Comparison of ENCODE assay signal across 1 cellular context in the genomic region with DNA sequence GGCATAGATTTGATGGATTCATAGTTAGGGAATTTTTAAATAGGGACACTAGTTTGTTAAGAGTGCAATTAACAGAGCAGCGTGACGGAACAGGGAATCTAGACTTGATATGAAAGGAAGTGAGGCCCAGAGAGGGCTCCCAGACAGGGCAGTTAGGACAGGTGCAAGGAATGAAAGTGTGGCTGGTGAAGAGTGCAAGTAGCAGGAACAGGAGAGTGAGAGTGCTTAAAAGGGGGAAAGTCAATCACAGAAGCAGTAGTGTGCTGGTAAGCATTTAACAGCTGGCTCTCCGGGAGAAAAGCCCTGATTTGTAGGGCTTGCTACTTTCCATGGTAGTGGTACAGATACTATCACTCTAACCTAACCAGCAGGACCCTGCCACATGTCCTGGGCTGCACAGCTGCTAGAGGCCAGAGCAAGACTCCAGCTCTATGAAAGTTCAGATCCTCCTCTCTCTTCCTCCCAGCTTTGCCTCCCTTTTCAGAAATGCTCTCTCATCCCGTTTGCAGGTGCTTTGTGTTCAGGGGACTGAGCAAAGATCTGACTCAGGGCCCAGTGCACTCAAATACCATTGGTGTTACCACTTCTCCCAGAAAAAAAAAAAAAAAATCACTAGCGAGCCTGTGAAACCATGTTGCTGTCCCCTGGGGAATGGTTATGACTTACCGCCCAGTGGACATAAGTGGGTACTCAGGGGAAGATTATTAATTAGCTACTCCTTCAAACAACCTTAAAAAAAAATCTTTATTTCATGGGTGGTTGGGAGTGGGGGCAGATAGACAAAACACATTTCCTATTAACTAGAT.
TF ChIP-seq lines count a peak whose summit lies in the region.

No MANE protein-coding gene starts in this region.

TF ChIP-seq in H1, 55 proteins besides CTCF, POLR2A, EP300 and RAD21:
- TF ChIP-seq BCL11A (IDR thresholded peaks at IDR 0.05; ENCODE audit: low read depth in 2 of 2, low read length in 2 of 2), result no peak
- TF ChIP-seq JUN (IDR thresholded peaks at IDR 0.05; ENCODE audit: low read depth, low read length), result no peak
- no peak for TF ChIP-seq GTF2F1 (IDR thresholded peaks at IDR 0.05; ENCODE audit: borderline replicate concordance, low read depth, low read length)
- TF ChIP-seq SP2 (IDR thresholded peaks at IDR 0.05; ENCODE audit: low read length), result no peak
- TF ChIP-seq CHD1 (IDR thresholded peaks at IDR 0.05; ENCODE audit: low read depth, low read length), result no peak
- no peak for TF ChIP-seq HDAC6 (IDR thresholded peaks at IDR 0.05; ENCODE audit: low read depth, low read length)
- no peak for TF ChIP-seq CTBP2 (IDR thresholded peaks at IDR 0.05; ENCODE audit: borderline replicate concordance, insufficient read depth, insufficient read length, low read length)
- no peak for TF ChIP-seq FOSL1 (IDR thresholded peaks at IDR 0.05; ENCODE audit: insufficient read depth, low read depth, low read length)
- no peak for TF ChIP-seq YY1 (IDR thresholded peaks at IDR 0.05; ENCODE audit: low read depth, low read length)
- TF ChIP-seq ASH2L (IDR thresholded peaks at IDR 0.05; ENCODE audit: low read length), result no peak
- TF ChIP-seq CBX5 (IDR thresholded peaks at IDR 0.05; ENCODE audit: low read depth, low read length), result no peak
- no peak for TF ChIP-seq SIRT6 (IDR thresholded peaks at IDR 0.05; ENCODE audit: low read length)
